In the genomic region with DNA sequence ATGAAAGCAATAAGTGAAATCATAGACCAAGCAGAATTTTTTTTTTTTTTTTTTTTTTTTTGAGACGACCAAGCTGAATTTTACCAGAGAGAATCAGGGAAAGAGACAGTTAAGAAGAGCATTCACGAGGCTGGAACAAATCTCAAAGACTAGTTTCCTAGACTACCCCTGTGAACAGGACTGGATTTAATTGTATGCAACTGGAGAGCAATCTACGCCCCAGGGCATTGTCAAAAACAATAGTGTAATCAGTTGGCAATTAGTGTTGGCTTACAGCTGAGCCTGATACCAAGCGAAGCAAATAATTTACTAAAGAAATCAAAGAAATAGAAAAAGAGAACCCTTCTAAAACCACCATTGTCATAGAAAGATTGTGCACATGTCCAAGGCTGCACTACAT, we compare ENCODE assay signal across 16 cellular contexts.
A peak's percentile ranks its signal among the peaks of the same experiment; 100 is the strongest.
DNase-seq lines count a peak whose midpoint lies in the region; ATAC-seq and TF ChIP-seq lines count a peak whose summit lies in the region.
"Had no signal": no experiment of that assay in that cellular context is flagged by ENCODE, and none has a peak within 500 bp of the region (broad histone marks: within the 10 kb centered on the region; RNA-seq: fewer than 3 reads in every experiment).

No MANE protein-coding gene starts in this region.

- peak overlapping the region; percentile 35 for H2BK5ac ChIP-seq in mesendoderm (ENCODE audit: low read length)

- no peak overlapping the region for H4K5ac ChIP-seq in mesendoderm (ENCODE audit: low read length)

- H3K9me3 ChIP-seq in BE2C, result 0 out of 2 replicates have a peak, but pooled peaks cover 2% of the 10 kb centered on the region
- H3K9me3 ChIP-seq: BLaER1 had no signal

- H2BK15ac ChIP-seq in mesendoderm (replicated peaks; ENCODE audit: low read depth), result no peak overlapping the region

- H3K79me2 ChIP-seq in mesendoderm (ENCODE audit: control insufficient read depth, insufficient read depth, low read length), result no peaks in the 10 kb centered on the region

- no peak for TF ChIP-seq CTCF in BE2C (IDR thresholded peaks at IDR 0.05; ENCODE audit: low read depth, low read length)
- TF ChIP-seq CTCF in GM13977 (IDR thresholded peaks at IDR 0.05; ENCODE audit: extremely low read depth, insufficient read depth, missing control alignments), result no peak

- H3K9ac ChIP-seq in mesendoderm (ENCODE audit: low read length), result no peak overlapping the region
- H3K9ac ChIP-seq: BLaER1 had no signal

- peak; percentile 20 for DNase-seq in BE2C
- DNase-seq in ELF-1 (ENCODE audit: low read depth, low spot score), result peak; percentile 12
- peak; percentile 82 for DNase-seq in mesendoderm
- no peak for DNase-seq in GM13977 (ENCODE audit: low spot score)
- DNase-seq in natural killer cell treated with Interleukin-12 subunit alpha and Interleukin-12 subunit beta and Interleukin-15 and Interleukin-18, amount 100 ng/mL, for 72 hours (ENCODE audit: low spot score), result no peak
- no peak for DNase-seq in COR-L47 (lab: John Stamatoyannopoulos, UW)
- DNase-seq: Calu3; CD4-positive, CD25-positive, alpha-beta regulatory T cell; CD8-positive, alpha-beta T cell; DMS53; DMS79 treated with DMSO at 0.1 percent for 48 hours; H7; HCEC 1CT had no signal

- no peaks in the 10 kb centered on the region for H3K36me3 Mint-ChIP-seq in natural killer cell treated with Interleukin-12 subunit alpha and Interleukin-12 subunit beta and Interleukin-15 and Interleukin-18, amount 100 ng/mL, for 72 hours
- H3K36me3 Mint-ChIP-seq: CD4-positive, CD25-positive, alpha-beta regulatory T cell; CD8-positive, alpha-beta T cell had no signal

- H3K27ac Mint-ChIP-seq in natural killer cell treated with Interleukin-12 subunit alpha and Interleukin-12 subunit beta and Interleukin-15 and Interleukin-18, amount 100 ng/mL, for 72 hours, result no peak overlapping the region
- H3K27ac Mint-ChIP-seq: CD8-positive, alpha-beta T cell had no signal

- H3K27me3 ChIP-seq in BE2C (no peaks in the 10 kb centered on the region), mesendoderm (ENCODE audit: insufficient read depth, low read length, poor library complexity) (no peaks in the 10 kb centered on the region)
- H3K27me3 ChIP-seq: BLaER1 had no signal

- H3K4me1 ChIP-seq in BE2C (peaks cover 11% of the 10 kb centered on the region), mesendoderm (ENCODE audit: control insufficient read depth, low read depth, low read length) (peaks cover 6% of the 10 kb centered on the region)
- H3K4me1 ChIP-seq: BLaER1 had no signal

- H3K36me3 ChIP-seq in BE2C (no peaks in the 10 kb centered on the region), mesendoderm (ENCODE audit: control insufficient read depth, insufficient read depth, low read length) (no peaks in the 10 kb centered on the region)
- H3K36me3 ChIP-seq: BLaER1 had no signal

- no peak overlapping the region for H3K27ac ChIP-seq in mesendoderm (ENCODE audit: low read depth, low read length)
- H3K27ac ChIP-seq: BLaER1, C4-2B had no signal

- no peaks in the 10 kb centered on the region for H3K9me3 Mint-ChIP-seq in natural killer cell treated with Interleukin-12 subunit alpha and Interleukin-12 subunit beta and Interleukin-15 and Interleukin-18, amount 100 ng/mL, for 72 hours

- no peak overlapping the region for H3K23ac ChIP-seq in mesendoderm (ENCODE audit: low read length)

- H3K18ac ChIP-seq in mesendoderm (ENCODE audit: low read length), result peak overlapping the region; percentile 18

- H3K79me1 ChIP-seq in mesendoderm (ENCODE audit: low read length), result no peaks in the 10 kb centered on the region

- no peak overlapping the region for H2BK120ac ChIP-seq in mesendoderm (ENCODE audit: low read depth, low read length)

- no peak overlapping the region for H3K4ac ChIP-seq in mesendoderm (ENCODE audit: low read depth, low read length)

- no peak overlapping the region for H3K4me3 Mint-ChIP-seq in natural killer cell treated with Interleukin-12 subunit alpha and Interleukin-12 subunit beta and Interleukin-15 and Interleukin-18, amount 100 ng/mL, for 72 hours
- H3K4me3 Mint-ChIP-seq: CD4-positive, CD25-positive, alpha-beta regulatory T cell; CD8-positive, alpha-beta T cell had no signal

- H2AK5ac ChIP-seq in mesendoderm (ENCODE audit: low read length), result no peak overlapping the region

- no peak overlapping the region for H3K56ac ChIP-seq in mesendoderm (ENCODE audit: low read length)

- no peaks in the 10 kb centered on the region for H3K4me1 Mint-ChIP-seq in natural killer cell treated with Interleukin-12 subunit alpha and Interleukin-12 subunit beta and Interleukin-15 and Interleukin-18, amount 100 ng/mL, for 72 hours (ENCODE audit: low read depth in 2 of 2)
- H3K4me1 Mint-ChIP-seq: CD4-positive, CD25-positive, alpha-beta regulatory T cell had no signal

- ATAC-seq in natural killer cell treated with Interleukin-12 subunit alpha and Interleukin-12 subunit beta and Interleukin-15 and Interleukin-18, amount 100 ng/mL, for 72 hours, result no peak
- ATAC-seq: CD8-positive, alpha-beta T cell; GM12878 had no signal

- no peak overlapping the region for H4K8ac ChIP-seq in mesendoderm (ENCODE audit: low read depth, low read length)

- no CpG with 5 or more reads among the region's 4 CpGs for WGBS in mesendoderm (ENCODE audit: extremely low coverage, insufficient coverage, low lambda C conversion rate)

- H3K27me3 Mint-ChIP-seq in natural killer cell treated with Interleukin-12 subunit alpha and Interleukin-12 subunit beta and Interleukin-15 and Interleukin-18, amount 100 ng/mL, for 72 hours, result peaks cover 4 to 11% of the 10 kb centered on the region in 2 donors

- in situ Hi-C loops in GM13977 (cut with MboI; ENCODE audit: low pct_unique_long_range_greater_than_20kb, low sequenced_read_pairs, unreplicated experiment), result no loop called here

- H3K4me3 ChIP-seq in BE2C (ENCODE audit: low read depth, low read length) (no peak overlapping the region), mesendoderm (ENCODE audit: low read length) (no peak overlapping the region)
- H3K4me3 ChIP-seq: BLaER1, GM12878 had no signal

- no peak overlapping the region for H3K4me2 ChIP-seq in mesendoderm (ENCODE audit: low read length)
- H3K4me2 ChIP-seq: BLaER1 had no signal

Comparison
In these comparisons a context has a peak if more than half of its experiments do, and no peak if none do; other contexts are left out.
1. DNase-seq: peak in BE2C (single experiment), ELF-1 (single experiment) and mesendoderm (single experiment); none in GM13977 (single experiment), natural killer cell treated with Interleukin-12 subunit alpha and Interleukin-12 subunit beta and Interleukin-15 and Interleukin-18, amount 100 ng/mL, for 72 hours (single experiment) and COR-L47 (single experiment).